ENCODE assay signal across 1 cellular context in the genomic region with DNA sequence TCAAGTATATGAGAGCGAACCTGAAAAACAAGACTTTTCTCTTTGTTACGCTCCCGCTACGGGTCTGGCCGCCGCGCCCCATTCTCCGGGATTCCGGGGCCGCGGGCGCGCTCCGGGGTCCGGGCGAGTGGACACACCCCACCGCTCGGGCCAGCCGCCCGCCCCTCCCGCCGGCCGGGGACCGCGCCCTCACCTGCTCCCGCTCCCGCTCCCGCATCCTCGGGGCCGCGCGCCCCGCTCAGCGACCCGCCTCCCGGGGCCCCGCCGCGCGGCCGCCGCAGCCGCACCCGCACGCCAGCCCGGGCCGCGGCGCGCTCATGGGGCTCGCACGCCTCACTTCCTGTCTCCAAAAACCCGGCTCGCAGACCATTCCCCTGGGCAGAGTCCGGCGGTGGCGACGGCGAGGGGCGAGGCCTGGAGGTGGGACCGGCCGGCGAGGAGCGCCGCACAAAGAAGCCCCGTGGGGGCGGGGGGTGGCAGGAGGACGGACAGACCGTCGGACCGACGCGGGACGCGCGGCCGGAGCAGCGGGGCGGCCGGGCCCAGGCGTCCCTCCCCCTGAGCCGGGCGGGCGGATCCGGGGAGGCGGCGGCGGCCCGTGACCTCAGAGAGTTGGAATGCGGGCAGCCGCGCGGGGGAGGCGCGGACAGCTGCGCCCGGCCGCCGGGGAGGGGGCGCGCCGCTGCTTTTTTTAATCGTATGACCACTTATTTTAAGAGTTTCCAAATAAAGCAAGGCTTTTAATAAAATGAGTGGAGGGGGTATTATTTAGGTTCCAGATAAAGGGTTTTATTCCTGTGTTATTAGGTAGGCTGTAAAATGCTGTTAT.
TF ChIP-seq lines count a peak whose summit lies in the region.

PTPN21 (minus strand) TSS at position 550 of the 829 bp plus-strand sequence. CDS start 4,590 bp downstream, outside the sequence.

TF ChIP-seq in GM23338, 12 proteins besides CTCF, POLR2A, EP300 and RAD21 (continued from another document):
- TF ChIP-seq, protein P1, sequence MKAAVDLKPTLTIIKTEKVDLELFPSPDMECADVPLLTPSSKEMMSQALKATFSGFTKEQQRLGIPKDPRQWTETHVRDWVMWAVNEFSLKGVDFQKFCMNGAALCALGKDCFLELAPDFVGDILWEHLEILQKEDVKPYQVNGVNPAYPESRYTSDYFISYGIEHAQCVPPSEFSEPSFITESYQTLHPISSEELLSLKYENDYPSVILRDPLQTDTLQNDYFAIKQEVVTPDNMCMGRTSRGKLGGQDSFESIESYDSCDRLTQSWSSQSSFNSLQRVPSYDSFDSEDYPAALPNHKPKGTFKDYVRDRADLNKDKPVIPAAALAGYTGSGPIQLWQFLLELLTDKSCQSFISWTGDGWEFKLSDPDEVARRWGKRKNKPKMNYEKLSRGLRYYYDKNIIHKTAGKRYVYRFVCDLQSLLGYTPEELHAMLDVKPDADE (IDR thresholded peaks at IDR 0.05) = peak; percentile 37; the same call in 1 of the 2 replicates
- peak; percentile 53 for TF ChIP-seq POLR2AphosphoS5 (IDR thresholded peaks at IDR 0.05; ENCODE audit: low read depth)
- TF ChIP-seq, protein P2, sequence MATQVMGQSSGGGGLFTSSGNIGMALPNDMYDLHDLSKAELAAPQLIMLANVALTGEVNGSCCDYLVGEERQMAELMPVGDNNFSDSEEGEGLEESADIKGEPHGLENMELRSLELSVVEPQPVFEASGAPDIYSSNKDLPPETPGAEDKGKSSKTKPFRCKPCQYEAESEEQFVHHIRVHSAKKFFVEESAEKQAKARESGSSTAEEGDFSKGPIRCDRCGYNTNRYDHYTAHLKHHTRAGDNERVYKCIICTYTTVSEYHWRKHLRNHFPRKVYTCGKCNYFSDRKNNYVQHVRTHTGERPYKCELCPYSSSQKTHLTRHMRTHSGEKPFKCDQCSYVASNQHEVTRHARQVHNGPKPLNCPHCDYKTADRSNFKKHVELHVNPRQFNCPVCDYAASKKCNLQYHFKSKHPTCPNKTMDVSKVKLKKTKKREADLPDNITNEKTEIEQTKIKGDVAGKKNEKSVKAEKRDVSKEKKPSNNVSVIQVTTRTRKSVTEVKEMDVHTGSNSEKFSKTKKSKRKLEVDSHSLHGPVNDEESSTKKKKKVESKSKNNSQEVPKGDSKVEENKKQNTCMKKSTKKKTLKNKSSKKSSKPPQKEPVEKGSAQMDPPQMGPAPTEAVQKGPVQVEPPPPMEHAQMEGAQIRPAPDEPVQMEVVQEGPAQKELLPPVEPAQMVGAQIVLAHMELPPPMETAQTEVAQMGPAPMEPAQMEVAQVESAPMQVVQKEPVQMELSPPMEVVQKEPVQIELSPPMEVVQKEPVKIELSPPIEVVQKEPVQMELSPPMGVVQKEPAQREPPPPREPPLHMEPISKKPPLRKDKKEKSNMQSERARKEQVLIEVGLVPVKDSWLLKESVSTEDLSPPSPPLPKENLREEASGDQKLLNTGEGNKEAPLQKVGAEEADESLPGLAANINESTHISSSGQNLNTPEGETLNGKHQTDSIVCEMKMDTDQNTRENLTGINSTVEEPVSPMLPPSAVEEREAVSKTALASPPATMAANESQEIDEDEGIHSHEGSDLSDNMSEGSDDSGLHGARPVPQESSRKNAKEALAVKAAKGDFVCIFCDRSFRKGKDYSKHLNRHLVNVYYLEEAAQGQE (IDR thresholded peaks at IDR 0.05; ENCODE audit: unreplicated experiment) = no peak
- TF ChIP-seq CREB1 (CRISPR knock-in tag; IDR thresholded peaks at IDR 0.05; ENCODE audit: low read depth) = no peak
TF ChIP-seq in GM23338: peak in this region for 2.
